Comparison of ENCODE assay signal across 9 cellular contexts in the genomic region with DNA sequence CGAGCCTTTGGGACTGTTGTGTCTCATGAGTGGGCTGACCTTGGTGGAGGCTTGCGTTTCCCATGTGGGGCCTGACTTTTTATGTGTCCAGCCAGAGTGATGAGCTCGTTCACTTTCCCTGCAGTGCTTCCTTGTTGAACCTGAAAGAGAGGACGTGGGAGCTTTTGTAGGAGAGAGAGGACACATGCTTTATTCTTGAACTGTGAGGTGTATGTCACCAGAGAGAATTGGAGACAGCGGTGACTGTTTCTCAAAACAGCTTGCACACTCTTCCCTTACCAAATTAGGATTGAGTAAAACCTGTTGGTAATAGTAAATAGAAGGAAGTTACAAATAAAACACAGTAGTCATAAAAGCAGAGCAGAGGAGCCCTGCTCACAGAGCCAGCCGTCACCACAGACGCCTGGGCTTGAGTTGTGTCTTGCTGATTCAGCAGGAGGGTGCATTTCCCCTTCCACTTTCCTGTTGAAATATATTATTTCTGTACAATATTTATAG.
A peak's percentile ranks its signal among the peaks of the same experiment; 100 is the strongest.
DNase-seq lines count a peak whose midpoint lies in the region; ATAC-seq and TF ChIP-seq lines count a peak whose summit lies in the region.
"Had no signal": no experiment of that assay in that cellular context is flagged by ENCODE, and none has a peak within 500 bp of the region (broad histone marks: within the 10 kb centered on the region; RNA-seq: fewer than 3 reads in every experiment).

No MANE protein-coding gene starts in this region.

- TF ChIP-seq POLR2A in esophagus muscularis mucosa (IDR thresholded peaks at IDR 0.05; ENCODE audit: low read depth), result no peak

- no peak overlapping the region for H4K8ac ChIP-seq in trophoblast cell (ENCODE audit: low read depth, low read length)

- 65% methylated on average over 7 of the region's 7 CpGs for WGBS in esophagus muscularis mucosa
- WGBS in trophoblast cell (ENCODE audit: extremely low coverage, insufficient coverage, insufficient read length), result no CpG with 5 or more reads among the region's 7 CpGs
- WGBS in SK-N-SH (ENCODE audit: low lambda C conversion rate), result 91% methylated on average over 7 of the region's 7 CpGs

- H4K20me1 ChIP-seq in SK-N-SH (ENCODE audit: insufficient read depth), result no peaks in the 10 kb centered on the region

- TF ChIP-seq RAD21 in SK-N-SH (IDR thresholded peaks at IDR 0.05; ENCODE audit: low read length), result no peak

- peak overlapping the region; percentile 55 for H3K18ac ChIP-seq in trophoblast cell (ENCODE audit: low read length)

- H3K27me3 ChIP-seq in esophagus muscularis mucosa, result no peaks in the 10 kb centered on the region
- H3K27me3 ChIP-seq in trophoblast cell (ENCODE audit: insufficient read depth, low read length), result no peaks in the 10 kb centered on the region
- H3K27me3 ChIP-seq in SK-N-SH (ENCODE audit: insufficient read depth), result no peaks in the 10 kb centered on the region

- no peak for TF ChIP-seq EP300 in esophagus muscularis mucosa (IDR thresholded peaks at IDR 0.05)
- no peak for TF ChIP-seq EP300 in SK-N-SH (IDR thresholded peaks at IDR 0.05; ENCODE audit: borderline replicate concordance in 1 of 2, low read depth in 1 of 2, low read length in 1 of 2)

- TF ChIP-seq CTCF in esophagus muscularis mucosa (IDR thresholded peaks at IDR 0.05) (no peak), SK-N-SH (IDR thresholded peaks at IDR 0.05) (no peak)

- peaks cover 17% of the 10 kb centered on the region for H3K79me1 ChIP-seq in trophoblast cell (ENCODE audit: low read length)

- H4K91ac ChIP-seq in trophoblast cell (ENCODE audit: low read depth, low read length), result no peak overlapping the region

- no peaks in the 10 kb centered on the region for H3K9me3 ChIP-seq in esophagus muscularis mucosa
- no peaks in the 10 kb centered on the region for H3K9me3 ChIP-seq in trophoblast cell (ENCODE audit: insufficient read depth, low read depth, low read length)
- H3K9me3 ChIP-seq in SK-N-SH, result no peaks in the 10 kb centered on the region

- peak overlapping the region; percentile 55 for H2BK12ac ChIP-seq in trophoblast cell (ENCODE audit: low read length)

- POLR2A ChIA-PET in SK-N-SH (lab: Yijun Ruan, JAX), result no interaction called here

- H2BK120ac ChIP-seq in trophoblast cell (ENCODE audit: insufficient read depth, low read length, poor library complexity), result peak overlapping the region; percentile 26

- peak overlapping the region; percentile 40 for H2AFZ ChIP-seq in trophoblast cell (ENCODE audit: insufficient read depth, low read length, poor library complexity)
- no peak overlapping the region for H2AFZ ChIP-seq in SK-N-SH (ENCODE audit: low read depth)

- no peaks in the 10 kb centered on the region for H3K9me2 ChIP-seq in SK-N-SH

- H3K4me2 ChIP-seq in trophoblast cell (ENCODE audit: low read length) (no peak overlapping the region), SK-N-SH (no peak overlapping the region)

- ATAC-seq in GM18873 (IDR thresholded peaks at IDR 0.05; ENCODE audit: low FRiP score, unreplicated experiment) (no peak), HG02610 (IDR thresholded peaks at IDR 0.05; ENCODE audit: unreplicated experiment) (no peak)

- H3K27ac ChIP-seq in esophagus muscularis mucosa (replicated peaks in 1 of 4) (peak overlapping the region; percentile 71 to 85 (median 74)), trophoblast cell (ENCODE audit: low read depth, low read length) (no peak overlapping the region), SK-N-SH (ENCODE audit: low read depth in 2 of 2, low read length in 1 of 2) (no peak overlapping the region)

- peaks cover 2% of the 10 kb centered on the region for H3K79me2 ChIP-seq in trophoblast cell (ENCODE audit: control insufficient read depth, insufficient read depth, low read length, poor library complexity)
- 0 out of 2 replicates have a peak, but pooled peaks cover 11% of the 10 kb centered on the region for H3K79me2 ChIP-seq in SK-N-SH (ENCODE audit: insufficient read depth)

- H3K4ac ChIP-seq in trophoblast cell (ENCODE audit: low read depth, low read length), result no peak overlapping the region

- no peaks in the 10 kb centered on the region for H3K36me3 ChIP-seq in esophagus muscularis mucosa
- H3K36me3 ChIP-seq in trophoblast cell (ENCODE audit: control insufficient read depth in 1 of 2, insufficient read depth in 2 of 2, low read length in 2 of 2), result no peaks in the 10 kb centered on the region
- H3K36me3 ChIP-seq in SK-N-SH (replicated peaks in 1 of 2; ENCODE audit: control insufficient read depth in 1 of 2, insufficient read depth in 2 of 2, low read length in 1 of 2), result no peaks in the 10 kb centered on the region

- H2BK5ac ChIP-seq in trophoblast cell (ENCODE audit: low read depth, low read length, poor library complexity), result no peak overlapping the region

- no peak overlapping the region for H4K12ac ChIP-seq in trophoblast cell (ENCODE audit: low read depth, low read length)

- H3K4me3 ChIP-seq in esophagus muscularis mucosa (no peak overlapping the region), trophoblast cell (ENCODE audit: low read depth, low read length) (no peak overlapping the region), SK-N-SH (ENCODE audit: low read depth in 2 of 2, low read length in 1 of 2) (no peak overlapping the region)

- H2AK5ac ChIP-seq in trophoblast cell (ENCODE audit: low read length), result peak overlapping the region; percentile 13

- H3K9ac ChIP-seq in trophoblast cell (ENCODE audit: low read length), result no peak overlapping the region
- H3K9ac ChIP-seq in SK-N-SH, result no peak overlapping the region

- peak overlapping the region; percentile 11 for H3K14ac ChIP-seq in trophoblast cell (ENCODE audit: low read length)

- intact Hi-C loops in esophagus muscularis mucosa (cut with DNase I), result loop anchor here (5.0 kb wide), 1 partner anchor 53 kb away; no protein-coding TSS in a partner anchor

- CTCF ChIA-PET in SK-N-SH (lab: Yijun Ruan, JAX), result interaction anchor here (0.7 kb wide), 2 partner anchors 25 to 1876 kb away, joined by 3 read pairs; no protein-coding TSS in a partner anchor

- H3F3A ChIP-seq in SK-N-SH (replicated peaks; ENCODE audit: insufficient read depth), result no peaks in the 10 kb centered on the region

- H3K4me1 ChIP-seq in esophagus muscularis mucosa (peaks cover 71 to 94% (median 87%) of the 10 kb centered on the region in 4 donors), trophoblast cell (ENCODE audit: control insufficient read depth in 1 of 2, insufficient read depth in 2 of 2, low read length in 2 of 2) (peaks cover 26 to 34% of the 10 kb centered on the region in 2 experiments), SK-N-SH (ENCODE audit: control insufficient read depth in 1 of 2, insufficient read depth in 2 of 2, low read depth in 1 of 2, low read length in 1 of 2) (peaks cover 0 to 2% of the 10 kb centered on the region in 2 experiments; a peak in 1 of 4 replicates)

- DNase-seq in DMS153 treated with DMSO at 0.1 percent for 48 hours (lab: John Stamatoyannopoulos, UW; ENCODE audit: unreplicated experiment) (peak; percentile 25), RPMI8226 (peak; percentile 85), esophagus muscularis mucosa (ENCODE audit: extremely low spot score) (no peak), trophoblast cell (peak; percentile 29 to 31), SK-N-SH (no peak), NCI-H146 (lab: John Stamatoyannopoulos, UW) (no peak)
- DNase-seq: left cardiac atrium had no signal

- H3K23ac ChIP-seq in trophoblast cell (ENCODE audit: low read length), result no peak overlapping the region

TF ChIP-seq in SK-N-SH, 30 proteins besides CTCF, POLR2A, EP300 and RAD21:
- TF ChIP-seq GABPA (IDR thresholded peaks at IDR 0.05; ENCODE audit: low read depth) (no peak), YY1 (IDR thresholded peaks at IDR 0.05; ENCODE audit: low read depth) (no peak), MEF2A (IDR thresholded peaks at IDR 0.05; ENCODE audit: borderline replicate concordance, low read depth) (no peak), FOXM1 (IDR thresholded peaks at IDR 0.05; ENCODE audit: low read depth) (no peak), USF1 (IDR thresholded peaks at IDR 0.05; ENCODE audit: borderline replicate concordance, low read depth) (no peak), MAX (IDR thresholded peaks at IDR 0.05; ENCODE audit: low read depth) (no peak), TAF1 (IDR thresholded peaks at IDR 0.05; ENCODE audit: borderline replicate concordance, low read depth, low read length) (no peak)
- TF ChIP-seq, protein P1, sequence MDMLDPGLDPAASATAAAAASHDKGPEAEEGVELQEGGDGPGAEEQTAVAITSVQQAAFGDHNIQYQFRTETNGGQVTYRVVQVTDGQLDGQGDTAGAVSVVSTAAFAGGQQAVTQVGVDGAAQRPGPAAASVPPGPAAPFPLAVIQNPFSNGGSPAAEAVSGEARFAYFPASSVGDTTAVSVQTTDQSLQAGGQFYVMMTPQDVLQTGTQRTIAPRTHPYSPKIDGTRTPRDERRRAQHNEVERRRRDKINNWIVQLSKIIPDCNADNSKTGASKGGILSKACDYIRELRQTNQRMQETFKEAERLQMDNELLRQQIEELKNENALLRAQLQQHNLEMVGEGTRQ (IDR thresholded peaks at IDR 0.05; ENCODE audit: borderline replicate concordance, low read depth, low read length), result no peak

Comparison
In these comparisons a context has a peak if more than half of its experiments do, and no peak if none do; other contexts are left out.
1. DNase-seq: peak in DMS153 treated with DMSO at 0.1 percent for 48 hours (single experiment), RPMI8226 (single experiment) and trophoblast cell (2 of 2); none in esophagus muscularis mucosa (single experiment), SK-N-SH (single experiment) and NCI-H146 (single experiment).
2. H3K27ac ChIP-seq: peak in esophagus muscularis mucosa (4 of 4); none in trophoblast cell (single experiment) and SK-N-SH (0 of 2).